Comparison of ENCODE assay signal across 8 cellular contexts in genomic region chr9:40991741-40992471, GRCh38.
A peak's percentile ranks its signal among the peaks of the same experiment; 100 is the strongest.
DNase-seq lines count a peak whose midpoint lies in the region; ATAC-seq and TF ChIP-seq lines count a peak whose summit lies in the region.
"Not testable (repeated sequence)": the region's sequence is repeated elsewhere in the genome, so short reads cannot be mapped to it uniquely, and the experiment has no call there.

No MANE protein-coding gene starts in this region.

- H3K27ac ChIP-seq in HL-60 (replicated peaks) (peak overlapping the region; percentile 84), trophoblast cell (ENCODE audit: low read depth, low read length) (peak overlapping the region; percentile 52), stomach smooth muscle (ENCODE audit: low read length) (peak overlapping the region; percentile 91)

- not testable (repeated sequence) for H3K23ac ChIP-seq in trophoblast cell (ENCODE audit: low read length)

- DNase-seq in G401 (ENCODE audit: low spot score) (peak; percentile 99), HL-60 (ENCODE audit: low read depth in 1 of 2, low spot score in 1 of 2) (peak; percentile 89 to 98), T47D (ENCODE audit: low read depth in 1 of 2, low spot score in 1 of 2) (peak; percentile 61 to 97), hepatic stellate cell (ENCODE audit: low spot score) (peak; percentile 84), trophoblast cell (peak; percentile 99 to 100)
- DNase-seq in activated CD4-positive, CD25-positive, alpha-beta regulatory T cell treated with anti-CD3 and anti-CD28 coated beads, Interleukin-2, amount 50 U/mL, for 16 hours (ENCODE audit: low read depth, low spot score), result peak; percentile 99

- H3K27me3 ChIP-seq in HL-60 (ENCODE audit: insufficient read depth, poor library complexity, severe bottlenecking); trophoblast cell (ENCODE audit: insufficient read depth, low read length); stomach smooth muscle (ENCODE audit: control insufficient read depth in 1 of 2, insufficient read depth in 2 of 2, low read length in 2 of 2): not testable (repeated sequence)

- peak overlapping the region; percentile 65 for H2BK5ac ChIP-seq in trophoblast cell (ENCODE audit: low read depth, low read length, poor library complexity)

- peak overlapping the region; percentile 85 for H3K18ac ChIP-seq in trophoblast cell (ENCODE audit: low read length)

- H4K8ac ChIP-seq in trophoblast cell (ENCODE audit: low read depth, low read length), result peak overlapping the region; percentile 95

- not testable (repeated sequence) for H3K4me1 ChIP-seq in trophoblast cell (ENCODE audit: control insufficient read depth in 1 of 2, insufficient read depth in 2 of 2, low read length in 2 of 2)
- peaks cover 14% of the 10 kb centered on the region for H3K4me1 ChIP-seq in stomach smooth muscle (ENCODE audit: control insufficient read depth, insufficient read depth, low read length)

- H3K9ac ChIP-seq in trophoblast cell (ENCODE audit: low read length) (peak overlapping the region; percentile 88), stomach smooth muscle (ENCODE audit: low read length in 2 of 2) (peak overlapping the region; percentile 85 to 94)

- not testable (repeated sequence) for H3K9me3 ChIP-seq in trophoblast cell (ENCODE audit: insufficient read depth, low read depth, low read length); stomach smooth muscle (ENCODE audit: control insufficient read depth in 2 of 2, low read length in 2 of 2)

- H2BK120ac ChIP-seq in trophoblast cell (ENCODE audit: insufficient read depth, low read length, poor library complexity), result peak overlapping the region; percentile 58

- peak overlapping the region; percentile 64 for H3K4me2 ChIP-seq in trophoblast cell (ENCODE audit: low read length)

- H3K4me3 ChIP-seq in HL-60 (replicated peaks; ENCODE audit: insufficient read depth, low read length) (peak overlapping the region; percentile 94), trophoblast cell (ENCODE audit: low read depth, low read length) (peak overlapping the region; percentile 88), stomach smooth muscle (ENCODE audit: low read length in 2 of 2) (peak overlapping the region; percentile 87 to 95)

- peak overlapping the region; percentile 76 for H2AFZ ChIP-seq in trophoblast cell (ENCODE audit: insufficient read depth, low read length, poor library complexity)

- H3K14ac ChIP-seq in trophoblast cell (ENCODE audit: low read length), result peak overlapping the region; percentile 88

- WGBS in trophoblast cell (ENCODE audit: extremely low coverage, insufficient coverage, insufficient read length), result no CpG with 5 or more reads among the region's 54 CpGs

- H3K36me3 ChIP-seq in trophoblast cell (ENCODE audit: control insufficient read depth in 1 of 2, insufficient read depth in 2 of 2, low read length in 2 of 2); stomach smooth muscle (ENCODE audit: control insufficient read depth in 2 of 2, insufficient read depth in 2 of 2, low read length in 2 of 2): not testable (repeated sequence)

- H3K79me1 ChIP-seq in trophoblast cell (ENCODE audit: low read length), result not testable (repeated sequence)

- H3K79me2 ChIP-seq in trophoblast cell (ENCODE audit: control insufficient read depth, insufficient read depth, low read length, poor library complexity), result not testable (repeated sequence)

- H2BK12ac ChIP-seq in trophoblast cell (ENCODE audit: low read length), result not testable (repeated sequence)

- H4K91ac ChIP-seq in trophoblast cell (ENCODE audit: low read depth, low read length), result peak overlapping the region; percentile 84

- peak overlapping the region; percentile 95 for H4K12ac ChIP-seq in trophoblast cell (ENCODE audit: low read depth, low read length)

- not testable (repeated sequence) for H2AK5ac ChIP-seq in trophoblast cell (ENCODE audit: low read length)

- peak overlapping the region; percentile 50 for H3K4ac ChIP-seq in trophoblast cell (ENCODE audit: low read depth, low read length)

- ATAC-seq in GM21576 (IDR thresholded peaks at IDR 0.05; ENCODE audit: unreplicated experiment), result peak; percentile 100

- in situ Hi-C loops in G401 (cut with HindIII; ENCODE audit: low sequenced_read_pairs); T47D (cut with HindIII; ENCODE audit: low pct_unique_long_range_greater_than_20kb, low sequenced_read_pairs): not testable (repeated sequence)

- TF ChIP-seq CTCF in HL-60 (IDR thresholded peaks at IDR 0.05; ENCODE audit: insufficient read depth, low read length), result peak; percentile 61

Comparison
In these comparisons a context has a peak if more than half of its experiments do, and no peak if none do; other contexts are left out.
1. Peak in every context shown above with its lines: DNase-seq, ATAC-seq, H3K4me3 ChIP-seq and H3K27ac ChIP-seq.